In the genomic region with DNA sequence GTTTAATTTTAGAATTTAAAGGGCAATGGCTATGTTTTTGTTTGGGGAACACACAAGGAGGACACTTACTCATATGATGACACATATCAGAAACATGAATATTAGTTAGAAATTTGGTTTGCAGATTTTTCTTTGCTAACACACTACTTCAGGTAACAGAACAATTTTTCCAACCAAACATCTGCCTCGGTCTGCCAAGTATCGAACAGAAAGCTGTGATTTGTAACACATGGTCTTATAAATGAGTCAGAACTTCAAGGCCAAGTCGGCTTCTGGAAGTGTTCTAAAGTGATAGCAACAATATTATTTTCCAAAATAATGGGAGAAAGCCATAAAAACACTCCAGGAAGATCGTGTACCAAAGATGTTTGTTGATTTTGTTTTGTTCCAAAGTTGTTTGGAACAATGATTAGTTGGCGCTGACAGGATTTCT, we compare ENCODE assay signal across 19 cellular contexts.
A peak's percentile ranks its signal among the peaks of the same experiment; 100 is the strongest.
DNase-seq lines count a peak whose midpoint lies in the region; ATAC-seq and TF ChIP-seq lines count a peak whose summit lies in the region.
"Had no signal": no experiment of that assay in that cellular context is flagged by ENCODE, and none has a peak within 500 bp of the region (broad histone marks: within the 10 kb centered on the region; RNA-seq: fewer than 3 reads in every experiment).

No MANE protein-coding gene starts in this region.

- ATAC-seq in foreskin keratinocyte (peak; percentile 70), left cardiac atrium (no peak)
- ATAC-seq: activated T-cell treated with anti-CD3 and anti-CD28 coated beads, Interleukin-2, amount 50 U/mL, for 4 hours; esophagus mucosa; stimulated activated memory B cell treated with anti-CD40 and anti-IgM and Interleukin-4, amounts not matched to agents 10 μg/mL and 1 μg/mL and 100 μg/mL, for 72 hours had no signal

- H3K27me3 ChIP-seq in foreskin keratinocyte = no peaks in the 10 kb centered on the region

- TF ChIP-seq CTCF in foreskin keratinocyte (conservative IDR thresholded peaks at IDR 0.05) = no peak

- peaks cover 6% of the 10 kb centered on the region for H3K4me1 ChIP-seq in foreskin keratinocyte

- DNase-seq in HCEC 1CT (peak; percentile 73), astrocyte of the hippocampus (ENCODE audit: low read depth, low spot score) (peak; percentile 28), foreskin keratinocyte (peak in 1 of 2 donors; percentile 54), skeletal muscle cell (ENCODE audit: low read depth) (peak; percentile 25), left cardiac atrium (no peak), DMS153 (lab: John Stamatoyannopoulos, UW) (no peak), COR-L47 (lab: John Stamatoyannopoulos, UW) (no peak), GOT3 (lab: John Stamatoyannopoulos, UW) (no peak)
- DNase-seq: activated naive CD8-positive, alpha-beta T cell treated with anti-CD3 and anti-CD28 coated beads for 36 hours; activated T-cell treated with anti-CD3 and anti-CD28 coated beads, Interleukin-2, amount 50 U/mL, for 4 hours; DMS53; H9; KG1; NCI-H1417 treated with DMSO at 0.1 percent for 48 hours; NCI-H446 treated with DMSO at 0.1 percent for 48 hours had no signal

- intact Hi-C loops in left cardiac atrium (cut with DNase I) = loop anchor here in 1 of 2 donors (10.0 kb wide), 1 partner anchor 217 kb away; no protein-coding TSS in a partner anchor

- no peak overlapping the region for H3K4me3 ChIP-seq in skeletal muscle cell (ENCODE audit: low read depth, low read length)
- H3K4me3 ChIP-seq: coronary artery, smooth muscle cell had no signal

- no peak overlapping the region for H3K27ac ChIP-seq in foreskin keratinocyte

Comparison
In these comparisons a context has a peak if more than half of its experiments do, and no peak if none do; other contexts are left out.
1. DNase-seq: peak in HCEC 1CT (single experiment), astrocyte of the hippocampus (single experiment) and skeletal muscle cell (single experiment); none in left cardiac atrium (single experiment), DMS153 (single experiment), COR-L47 (single experiment) and GOT3 (single experiment).